ENCODE assay signal across 11 cellular contexts in genomic region chr4:150366487-150366999, GRCh38.
DNase-seq lines count a peak whose midpoint lies in the region; ATAC-seq, FAIRE-seq and TF ChIP-seq lines count a peak whose summit lies in the region.
"Had no signal": no experiment of that assay in that cellular context is flagged by ENCODE, and none has a peak within 500 bp of the region (broad histone marks: within the 10 kb centered on the region; RNA-seq: fewer than 3 reads in every experiment).

No MANE protein-coding gene starts in this region.

- BruUV-seq in Caco-2 (replicated peaks; lab: Mats Ljungman, UMichigan), result no TSS peak

- H3K36me3 Mint-ChIP-seq in Caco-2 (ENCODE audit: insufficient read depth, unreplicated experiment), result no peaks in the 10 kb centered on the region

- H3K4me2 ChIP-seq in GM23248 (ENCODE audit: unreplicated experiment), result no peak overlapping the region

- H3K9me3 ChIP-seq in left lung, result no peaks in the 10 kb centered on the region
- H3K9me3 ChIP-seq in Caco-2, result no peaks in the 10 kb centered on the region
- no peaks in the 10 kb centered on the region for H3K9me3 ChIP-seq in GM23248 (ENCODE audit: low read depth)
- H3K9me3 ChIP-seq: upper lobe of left lung had no signal

- H3K27ac Mint-ChIP-seq in Caco-2 (ENCODE audit: unreplicated experiment), result no peak overlapping the region

- H3K4me3 ChIP-seq in left lung, result no peak overlapping the region
- H3K4me3 ChIP-seq in Caco-2 (ENCODE audit: low read depth, low read length), result no peak overlapping the region
- no peak overlapping the region for H3K4me3 ChIP-seq in GM23248
- H3K4me3 ChIP-seq: upper lobe of left lung had no signal

- peak; percentile 80 for ATAC-seq in HG02610 (IDR thresholded peaks at IDR 0.05; ENCODE audit: unreplicated experiment)
- ATAC-seq in left lung, result peak; percentile 92
- no peak for ATAC-seq in HG03571 (IDR thresholded peaks at IDR 0.05; ENCODE audit: unreplicated experiment)

- no peaks in the 10 kb centered on the region for H3K9me2 ChIP-seq in GM23248 (ENCODE audit: insufficient read depth)

- CTCF ChIA-PET in Caco-2 (lab: Charles Lee), result no interaction called here

- POLR2A ChIA-PET in Caco-2 (lab: Charles Lee), result interaction anchor here (0.6 kb wide), 1 partner anchor 51 kb away, joined by 3 read pairs; no protein-coding TSS in a partner anchor

- H3K4me1 Mint-ChIP-seq in Caco-2 (ENCODE audit: low read depth, unreplicated experiment), result no peaks in the 10 kb centered on the region

- TF ChIP-seq CTCF in left lung (IDR thresholded peaks at IDR 0.05), result no peak
- TF ChIP-seq CTCF in Caco-2 (IDR thresholded peaks at IDR 0.05; ENCODE audit: insufficient read depth in 1 of 2, low read depth in 1 of 2, low read length in 1 of 2, severe bottlenecking in 1 of 2, unreplicated experiment in 1 of 2), result no peak

- intact Hi-C loops in left lung (cut with DNase I) (no loop called here), Caco-2 (cut with micrococcal nuclease; ENCODE audit: unreplicated experiment) (no loop called here)

- no peaks in the 10 kb centered on the region for H3F3A ChIP-seq in GM23248 (ENCODE audit: insufficient read depth)

- WGBS in GM23248 (ENCODE audit: low coverage in 1 of 2, low lambda C conversion rate in 2 of 2, missing lambda C conversion rate in 2 of 2), 2 experiments, result 57 to 79% methylated on average over 2 of the region's 2 CpGs

- H3K27ac ChIP-seq in left lung (peak overlapping the region in 1 of 2 donors; percentile 1), GM23248 (no peak overlapping the region)
- H3K27ac ChIP-seq: epithelial cell of prostate, parathyroid adenoma, upper lobe of left lung had no signal

- H3K27me3 Mint-ChIP-seq in Caco-2 (ENCODE audit: insufficient read depth, unreplicated experiment), result no peaks in the 10 kb centered on the region

- no peak overlapping the region for H3K4me3 Mint-ChIP-seq in Caco-2 (ENCODE audit: unreplicated experiment)

- H3K79me2 ChIP-seq in GM23248 (ENCODE audit: insufficient read depth), result no peaks in the 10 kb centered on the region
- H3K79me2 ChIP-seq: parathyroid adenoma had no signal

- no peaks in the 10 kb centered on the region for H3K27me3 ChIP-seq in left lung
- H3K27me3 ChIP-seq in Caco-2 (replicated peaks; ENCODE audit: control insufficient read depth, insufficient read depth, low read length), result no peaks in the 10 kb centered on the region
- no peaks in the 10 kb centered on the region for H3K27me3 ChIP-seq in GM23248 (replicated peaks; ENCODE audit: insufficient read depth)
- H3K27me3 ChIP-seq: upper lobe of left lung had no signal

- no peaks in the 10 kb centered on the region for H3K9me3 Mint-ChIP-seq in Caco-2 (ENCODE audit: unreplicated experiment)

- H4K20me1 ChIP-seq in GM23248 (ENCODE audit: insufficient read depth), result no peaks in the 10 kb centered on the region

- H3K36me3 ChIP-seq in left lung, result no peaks in the 10 kb centered on the region
- H3K36me3 ChIP-seq in Caco-2 (ENCODE audit: control insufficient read depth, insufficient read depth, low read length), result no peaks in the 10 kb centered on the region
- H3K36me3 ChIP-seq in GM23248 (ENCODE audit: low read depth), result no peaks in the 10 kb centered on the region
- H3K36me3 ChIP-seq: upper lobe of left lung had no signal

- no peak for TF ChIP-seq POLR2A in GM12891 (IDR thresholded peaks at IDR 0.05; ENCODE audit: low read depth, low read length)

- no peak overlapping the region for H2AFZ ChIP-seq in GM23248
- H2AFZ ChIP-seq: parathyroid adenoma had no signal

- FAIRE-seq in GM12891 (lab: Jason Lieb, UNC), result peak; percentile 74

- H3K9ac ChIP-seq in GM23248, result no peak overlapping the region
- H3K9ac ChIP-seq: parathyroid adenoma had no signal

- in situ Hi-C loops in GM23248 (cut with MboI), result no loop called here

- H3K4me1 ChIP-seq in left lung (no peaks in the 10 kb centered on the region), Caco-2 (no peaks in the 10 kb centered on the region), GM23248 (ENCODE audit: insufficient read depth) (no peaks in the 10 kb centered on the region)
- H3K4me1 ChIP-seq: parathyroid adenoma had no signal

- DNase-seq in GM12891 (ENCODE audit: insufficient read length, low spot score) (peak; percentile 3), NCI-H2227 (lab: John Stamatoyannopoulos, UW; ENCODE audit: unreplicated experiment) (peak; percentile 47), left lung (no peak), LoVo (ENCODE audit: low spot score) (no peak), Caco-2 (no peak), GM23248 (no peak)
- DNase-seq: upper lobe of left lung had no signal

TF ChIP-seq in GM12891, 5 proteins besides CTCF, POLR2A, EP300 and RAD21:
- TF ChIP-seq TAF1 (IDR thresholded peaks at IDR 0.05; ENCODE audit: low read depth, low read length) (no peak), SPI1 (IDR thresholded peaks at IDR 0.05; ENCODE audit: low read depth, low read length) (0 out of 2 replicates have a peak, but pooled peaks have one; percentile 12)

Comparison
In these comparisons a context has a peak if more than half of its experiments do, and no peak if none do; other contexts are left out.
1. DNase-seq: peak in GM12891 (single experiment) and NCI-H2227 (single experiment); none in left lung (0 of 2), LoVo (single experiment), Caco-2 (0 of 2) and GM23248 (single experiment).